8 cellular contexts compared by ENCODE assay signal in the genomic region with DNA sequence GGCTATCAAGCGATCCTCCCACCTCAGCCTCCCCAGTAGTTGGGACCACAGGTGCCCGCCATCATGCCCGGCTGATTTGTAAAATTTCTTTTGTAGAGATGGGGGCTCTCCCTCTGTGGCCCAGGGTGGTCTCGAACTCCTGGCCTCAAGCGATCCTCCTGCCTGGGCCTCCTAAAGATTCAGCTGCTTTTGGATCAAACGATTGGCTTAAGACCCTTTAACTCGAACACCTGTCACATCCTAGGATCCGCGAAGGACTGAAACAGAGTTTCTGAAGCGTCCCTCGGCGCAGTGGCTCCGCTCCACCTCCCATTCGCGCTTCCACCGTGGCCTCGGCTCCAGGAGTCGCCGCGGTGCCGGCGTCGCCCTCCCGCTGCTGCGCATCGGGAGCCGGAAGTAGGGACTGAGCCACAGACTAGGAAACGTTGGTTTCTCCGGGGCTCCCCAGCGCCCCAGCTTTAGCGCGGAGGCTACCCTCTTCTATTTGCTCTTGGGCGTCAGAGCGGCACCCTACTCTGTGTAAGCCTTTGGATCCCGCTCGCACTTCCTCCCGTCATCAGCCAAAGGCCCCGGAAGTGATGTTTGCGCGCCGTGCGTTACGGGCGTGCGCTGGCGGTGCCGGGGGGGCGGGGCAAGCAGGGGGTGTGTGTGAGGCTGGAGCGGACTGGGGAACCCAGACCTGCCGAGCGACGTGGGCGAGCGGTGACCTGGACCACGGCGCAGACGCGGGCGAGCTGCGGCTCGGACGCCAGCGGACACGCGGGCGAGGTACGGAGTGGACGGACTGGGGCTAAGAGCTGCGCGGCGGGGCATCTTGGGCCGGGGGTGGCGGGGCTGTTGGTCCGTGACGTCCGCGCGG. TPM values are rescaled to one million over a fixed set of nuclear protein-coding genes. Genes with fewer than 3 reads are reported as not detected.
DNase-seq lines count a peak whose midpoint lies in the region; ATAC-seq, FAIRE-seq and TF ChIP-seq lines count a peak whose summit lies in the region.

No MANE protein-coding gene starts in this region.

- H3K18ac ChIP-seq in H1 (ENCODE audit: extremely low read depth, low read length), result peak overlapping the region; percentile 87
- no peak overlapping the region for H3K18ac ChIP-seq in mesendoderm (ENCODE audit: low read length)

- H3K4me1 ChIP-seq in H1 (replicated peaks in 1 of 4; ENCODE audit: control insufficient read depth in 3 of 4, insufficient read depth in 4 of 4, low read length in 3 of 4), result no peaks in the 10 kb centered on the region; a peak in 2 of 7 replicates
- no peaks in the 10 kb centered on the region for H3K4me1 ChIP-seq in mesendoderm (ENCODE audit: control insufficient read depth, low read depth, low read length)

- no peak for FAIRE-seq in H1 (lab: Jason Lieb, UNC)

- no peak for TF ChIP-seq CTCF in H1 (IDR thresholded peaks at IDR 0.05; ENCODE audit: control extremely low read depth in 1 of 3, insufficient read depth in 1 of 3, low read depth in 1 of 3, low read length in 3 of 3)

- peak overlapping the region; percentile 65 for H4K91ac ChIP-seq in H1 (replicated peaks; ENCODE audit: insufficient read length, low read length)

- peak overlapping the region; percentile 75 to 91 (median 78) for H3K4me3 ChIP-seq in H1 (ENCODE audit: extremely low read depth in 1 of 4, insufficient read depth in 2 of 4, low read depth in 3 of 4, low read length in 4 of 4)
- H3K4me3 ChIP-seq in mesendoderm (ENCODE audit: low read length), result peak overlapping the region; percentile 80

- no peaks in the 10 kb centered on the region for H3K9me3 ChIP-seq in H1 (ENCODE audit: insufficient read depth in 2 of 2, low read depth in 1 of 2, low read length in 1 of 2)

- DNase-seq in COLO668 (lab: John Stamatoyannopoulos, UW; ENCODE audit: unreplicated experiment) (peak; percentile 96), HT-29 (ENCODE audit: low spot score) (peak; percentile 99), H1 (ENCODE audit: low read depth in 1 of 2, low spot score in 2 of 2) (peak; percentile 44 to 98), mesendoderm (peak; percentile 96)
- DNase-seq in NK-92 treated with Interleukin-12 subunit alpha and Interleukin-12 subunit beta, amount 100 ng/mL, for 24 hours (lab: John Stamatoyannopoulos, UW), result peak; percentile 93
- DNase-seq in activated CD8-positive, alpha-beta memory T cell treated with anti-CD3 and anti-CD28 coated beads for 48 hours (ENCODE audit: low read depth in 2 of 3, low spot score in 2 of 3), result peak; percentile 82 to 95 (median 94)
- peak; percentile 89 for DNase-seq in stimulated activated CD8-positive, alpha-beta memory T cell treated with anti-CD3 and anti-CD28 coated beads, Interleukin-12 subunit alpha, Interleukin-12 subunit beta, amount 100 ng/mL, for 4 hours (ENCODE audit: low read depth)

- H3K4ac ChIP-seq in H1 (replicated peaks; ENCODE audit: insufficient read length, low read depth, low read length) (no peak overlapping the region), mesendoderm (ENCODE audit: low read depth, low read length) (no peak overlapping the region)

- H2BK15ac ChIP-seq in H1 (ENCODE audit: low read length), result no peak overlapping the region
- H2BK15ac ChIP-seq in mesendoderm (replicated peaks; ENCODE audit: low read depth), result no peak overlapping the region

- peak overlapping the region; percentile 59 for H3K56ac ChIP-seq in H1 (replicated peaks; ENCODE audit: insufficient read length, low read depth, low read length)
- H3K56ac ChIP-seq in mesendoderm (ENCODE audit: low read length), result peak overlapping the region; percentile 93

- peak overlapping the region; percentile 75; the same call in 1 of the 2 replicates for H2AFZ ChIP-seq in H1 (ENCODE audit: low read length)

- TF ChIP-seq RAD21 in H1 (IDR thresholded peaks at IDR 0.05 in 1 of 2, conservative IDR thresholded peaks at IDR 0.05 in 1 of 2; ENCODE audit: low read depth in 2 of 2, low read length in 2 of 2), result no peak

- H3K79me1 ChIP-seq in H1 (ENCODE audit: low read depth, low read length), result peaks cover 4% of the 10 kb centered on the region; the same call in 1 of the 2 replicates
- peaks cover 1% of the 10 kb centered on the region for H3K79me1 ChIP-seq in mesendoderm (ENCODE audit: low read length)

- H3K23ac ChIP-seq in H1 (ENCODE audit: insufficient read length) (no peak overlapping the region), mesendoderm (ENCODE audit: low read length) (no peak overlapping the region)

- POLR2A ChIA-PET in H1 (lab: Charles Lee; ENCODE audit: partially characterized antibody), result interaction anchor here (0.5 to 1.2 kb wide), 7 partner anchors 10 to 166 kb away, joined by 3 to 4 read pairs (median 3); no protein-coding TSS in a partner anchor

- no peak overlapping the region for H2BK12ac ChIP-seq in H1 (ENCODE audit: low read depth, low read length)

- H3K9ac ChIP-seq in H1 (replicated peaks in 1 of 4; ENCODE audit: extremely low read depth in 1 of 4, low read depth in 3 of 4, low read length in 3 of 4) (peak overlapping the region; percentile 52 to 95 (median 72)), mesendoderm (ENCODE audit: low read length) (peak overlapping the region; percentile 85)

- peak; percentile 45 to 74 for TF ChIP-seq POLR2A in H1 (IDR thresholded peaks at IDR 0.05; ENCODE audit: control extremely low read depth in 1 of 2, low read depth in 2 of 2, low read length in 2 of 2)

- 6% methylated on average over 46 of the region's 78 CpGs; no CpG with 5 or more reads in 1 of the 2 experiments for WGBS in H1 (ENCODE audit: extremely low coverage in 1 of 2, insufficient coverage in 1 of 2, insufficient read length in 1 of 2, insufficient replicate concordance in 2 of 2, low coverage in 1 of 2, low lambda C conversion rate in 2 of 2, missing lambda C conversion rate in 1 of 2), 2 experiments
- WGBS in mesendoderm (ENCODE audit: extremely low coverage, insufficient coverage, low lambda C conversion rate), result no CpG with 5 or more reads among the region's 78 CpGs

- peak overlapping the region; percentile 76; the same call in 1 of the 2 replicates for H3K27ac ChIP-seq in H1 (ENCODE audit: low read depth, low read length)
- peak overlapping the region; percentile 7 for H3K27ac ChIP-seq in mesendoderm (ENCODE audit: low read depth, low read length)

- H4K5ac ChIP-seq in H1 (ENCODE audit: insufficient read length, low read depth, low read length), result peak overlapping the region; percentile 83
- no peak overlapping the region for H4K5ac ChIP-seq in mesendoderm (ENCODE audit: low read length)

- no peak overlapping the region for H2BK120ac ChIP-seq in H1 (replicated peaks; ENCODE audit: low read depth, low read length)
- no peak overlapping the region for H2BK120ac ChIP-seq in mesendoderm (ENCODE audit: low read depth, low read length)

- H3K79me2 ChIP-seq in H1 (ENCODE audit: control insufficient read depth in 1 of 2, insufficient read depth in 2 of 2, low read length in 2 of 2), result peaks cover 0 to 3% of the 10 kb centered on the region in 2 experiments; a peak in 1 of 4 replicates
- no peaks in the 10 kb centered on the region for H3K79me2 ChIP-seq in mesendoderm (ENCODE audit: control insufficient read depth, insufficient read depth, low read length)

- peak overlapping the region; percentile 98; the same call in 1 of the 2 replicates for H4K8ac ChIP-seq in H1 (ENCODE audit: extremely low read depth, insufficient read depth, low read length)
- H4K8ac ChIP-seq in mesendoderm (ENCODE audit: low read depth, low read length), result no peak overlapping the region

- H3K14ac ChIP-seq in H1 (ENCODE audit: insufficient read length), result no peak overlapping the region

- H2AK5ac ChIP-seq in H1 (ENCODE audit: low read depth, low read length) (no peak overlapping the region), mesendoderm (ENCODE audit: low read length) (no peak overlapping the region)

- H4K20me1 ChIP-seq in H1 (replicated peaks in 1 of 2; ENCODE audit: control insufficient read depth in 1 of 2, insufficient read depth in 2 of 2, low read length in 2 of 2), result peaks cover 0 to 2% of the 10 kb centered on the region in 2 experiments

- no peaks in the 10 kb centered on the region for H3K36me3 ChIP-seq in H1 (ENCODE audit: control insufficient read depth in 2 of 4, insufficient read depth in 4 of 4, low read length in 3 of 4)
- H3K36me3 ChIP-seq in mesendoderm (ENCODE audit: control insufficient read depth, insufficient read depth, low read length), result no peaks in the 10 kb centered on the region

- H2BK20ac ChIP-seq in H1 (ENCODE audit: low read length), result no peak overlapping the region

- H3K4me2 ChIP-seq in H1 (ENCODE audit: insufficient read depth in 1 of 2, low read depth in 2 of 2, low read length in 2 of 2) (peak overlapping the region; percentile 64 to 71), mesendoderm (ENCODE audit: low read length) (peak overlapping the region; percentile 66)

- CTCF ChIA-PET in H1 (lab: Charles Lee; ENCODE audit: partially characterized antibody), result interaction anchor here (0.6 kb wide), 1 partner anchor 307 kb away, joined by 3 read pairs; no protein-coding TSS in a partner anchor

- peaks cover 8% of the 10 kb centered on the region; the same call in 1 of the 2 replicates for H3K23me2 ChIP-seq in H1 (ENCODE audit: low read depth, low read length)

- no peak for TF ChIP-seq EP300 in H1 (IDR thresholded peaks at IDR 0.05; ENCODE audit: borderline replicate concordance in 1 of 2, low read depth in 2 of 2, low read length in 2 of 2)

- no peaks in the 10 kb centered on the region for H3K27me3 ChIP-seq in H1 (replicated peaks in 1 of 4; ENCODE audit: control insufficient read depth in 3 of 4, extremely low read depth in 1 of 4, insufficient read depth in 3 of 4, low read length in 3 of 4)
- H3K27me3 ChIP-seq in mesendoderm (ENCODE audit: insufficient read depth, low read length, poor library complexity), result no peaks in the 10 kb centered on the region

- no peak overlapping the region for H2BK5ac ChIP-seq in H1 (ENCODE audit: low read depth, low read length)
- no peak overlapping the region for H2BK5ac ChIP-seq in mesendoderm (ENCODE audit: low read length)

- peak; percentile 91 for ATAC-seq in GM21360 (IDR thresholded peaks at IDR 0.05; ENCODE audit: unreplicated experiment)

RNA-seq across cellular contexts. Expression of a gene that starts 53.0 kb away (rescaled TPM):
- total RNA-seq in HT-29 (2014; rRNA removed; shearing (Covaris generic)), result 16.3 and 20.8 TPM in 2 replicates
- 7.7 and 8.6 TPM in 2 replicates for total RNA-seq in H1 (2021; fragmentation: NEBNext Ultra II Directional; extraction: Animal tissue kit (Norgen Biotek cat#: 25700))
- polyA plus RNA-seq in H1 (2011; rRNA removed), result 11.9 and 20.9 TPM in 2 replicates
- 15.6 TPM for polyA plus RNA-seq in H1 (2011; cell fraction: cytosol; rRNA removed)
- 27.3 TPM for polyA plus RNA-seq in H1 (2011; cell fraction: nucleus; rRNA removed)
- 5.4 to 7.5 TPM (median 6.9 TPM) in 4 replicates for polyA plus RNA-seq in H1 (2012, experiment 1 of 2)
- 4.1 TPM for polyA plus RNA-seq in H1 (2012, experiment 2 of 2)
- polyA plus RNA-seq in H1 (2013, experiment 1 of 2), result 6.6 TPM
- polyA plus RNA-seq in H1 (2013, experiment 2 of 2), result 6.0 TPM
- polyA minus RNA-seq in H1 (2011; rRNA and poly(A)+ RNA removed), result 12.0 and 16.0 TPM in 2 replicates
- 7.9 TPM for polyA minus RNA-seq in H1 (2011; cell fraction: cytosol; rRNA and poly(A)+ RNA removed)
- 9.1 TPM for polyA minus RNA-seq in H1 (2011; cell fraction: nucleus; rRNA and poly(A)+ RNA removed)
- polyA plus RNA-seq in mesendoderm (2013, experiment 1 of 2), result 3.4 TPM
- 3.2 TPM for polyA plus RNA-seq in mesendoderm (2013, experiment 2 of 2)

RNA-seq across cellular contexts. Expression of a gene that starts 58.8 kb away (rescaled TPM):
- 17.1 and 23.9 TPM in 2 replicates for total RNA-seq in HT-29 (2014; rRNA removed; shearing (Covaris generic))
- 17.3 and 18.0 TPM in 2 replicates for total RNA-seq in H1 (2021; fragmentation: NEBNext Ultra II Directional; extraction: Animal tissue kit (Norgen Biotek cat#: 25700))
- 8.8 and 10.2 TPM in 2 replicates for polyA plus RNA-seq in H1 (2011; rRNA removed)
- polyA plus RNA-seq in H1 (2011; cell fraction: cytosol; rRNA removed), result 12.7 TPM
- polyA plus RNA-seq in H1 (2011; cell fraction: nucleus; rRNA removed), result 16.1 TPM
- polyA plus RNA-seq in H1 (2012, experiment 1 of 2), result 12.5 to 15.9 TPM (median 13.4 TPM) in 4 replicates
- 1.6 TPM for polyA plus RNA-seq in H1 (2012, experiment 2 of 2)
- 7.8 TPM for polyA plus RNA-seq in H1 (2013, experiment 1 of 2)
- 7.8 TPM for polyA plus RNA-seq in H1 (2013, experiment 2 of 2)
- 28.8 and 35.9 TPM in 2 replicates for polyA minus RNA-seq in H1 (2011; rRNA and poly(A)+ RNA removed)
- 10.3 TPM for polyA minus RNA-seq in H1 (2011; cell fraction: cytosol; rRNA and poly(A)+ RNA removed)
- 14.3 TPM for polyA minus RNA-seq in H1 (2011; cell fraction: nucleus; rRNA and poly(A)+ RNA removed)
- 10.8 TPM for polyA plus RNA-seq in mesendoderm (2013, experiment 1 of 2)
- 9.9 TPM for polyA plus RNA-seq in mesendoderm (2013, experiment 2 of 2)

Comparison
In these comparisons a context has a peak if more than half of its experiments do, and no peak if none do; other contexts are left out.
1. Peak in every context shown above with its lines: DNase-seq, ATAC-seq, H3K4me3 ChIP-seq and H3K27ac ChIP-seq.